41 cellular contexts compared by ENCODE assay signal in the genomic region with DNA sequence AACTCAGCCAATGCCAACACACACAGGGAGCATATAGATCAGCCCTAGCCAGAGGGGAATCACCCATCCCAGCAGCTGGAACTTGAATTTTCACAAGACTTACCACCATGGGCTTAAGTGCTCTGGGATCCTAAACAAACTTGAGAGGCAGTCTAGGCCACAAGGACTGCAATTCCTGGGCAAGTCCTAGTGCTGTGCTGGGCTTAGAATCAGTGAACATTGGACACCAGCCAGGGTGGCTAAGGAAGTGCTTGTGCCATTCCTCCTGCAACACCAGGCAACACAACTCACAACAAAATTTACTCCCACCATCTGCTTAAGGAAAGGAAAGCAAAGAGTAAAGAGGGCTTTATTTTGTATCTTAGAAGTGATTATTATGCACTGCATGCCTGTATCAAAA. TPM values are rescaled to one million over a fixed set of nuclear protein-coding genes. Genes with fewer than 3 reads are reported as not detected.
"Had no signal": no experiment of that assay in that cellular context is flagged by ENCODE, and none has a peak within 500 bp of the region (broad histone marks: within the 10 kb centered on the region; RNA-seq: fewer than 3 reads in every experiment).

No MANE protein-coding gene starts in this region.

- H3K36me3 Mint-ChIP-seq: activated naive CD4-positive, alpha-beta T cell treated with anti-CD3 and anti-CD28 coated beads, Interleukin-2, amount 10 ng/mL, durations not matched to agents 7 days and 5 days; activated naive CD8-positive, alpha-beta T cell; activated naive CD8-positive, alpha-beta T cell treated with anti-CD3 and anti-CD28 coated beads for 36 hours; activated naive CD8-positive, alpha-beta T cell treated with anti-CD3 and anti-CD28 coated beads, Interleukin-2, amount 10 ng/mL, durations not matched to agents 7 days and 5 days; brain had no signal

- H3K4me1 ChIP-seq: adrenal gland, ascending aorta, body of pancreas, breast epithelium had no signal

- DNase-seq: activated effector memory CD4-positive, alpha-beta T cell treated with anti-CD3 and anti-CD28 coated beads, Interleukin-2, amount 50 U/mL, for 16 hours; activated gamma-delta T cell; activated gamma-delta T cell treated with Interleukin-2 at 50 U/mL for 16 hours; activated naive CD4-positive, alpha-beta T cell; activated naive CD4-positive, alpha-beta T cell treated with anti-CD3 and anti-CD28 coated beads for 36 hours; activated naive CD4-positive, alpha-beta T cell treated with anti-CD3 and anti-CD28 coated beads, Interleukin-2, amount 10 ng/mL, durations not matched to agents 7 days and 5 days; activated naive CD4-positive, alpha-beta T cell treated with anti-CD3 and anti-CD28 coated beads, Interleukin-2, amount 50 U/mL, for 16 hours; activated naive CD4-positive, alpha-beta T cell treated with Interleukin-2 at 50 U/mL for 16 hours; activated naive CD8-positive, alpha-beta T cell treated with anti-CD3 and anti-CD28 coated beads for 36 hours; activated naive CD8-positive, alpha-beta T cell treated with anti-CD3 and anti-CD28 coated beads, Interleukin-2, amount 10 ng/mL, durations not matched to agents 7 days and 5 days; activated naive CD8-positive, alpha-beta T cell treated with anti-CD3 and anti-CD28 coated beads, Interleukin-2, amount 50 U/mL, for 24 hours; activated T-cell treated with anti-CD3 and anti-CD28 coated beads, Interleukin-2, amount 50 U/mL, for 1 hour; activated T-cell treated with anti-CD3 and anti-CD28 coated beads, Interleukin-2, amount 50 U/mL, for 24 hours; activated T-cell treated with anti-CD3 and anti-CD28 coated beads, Interleukin-2, amount 50 U/mL, for 4 hours; activated T-cell treated with anti-CD3 and anti-CD28 coated beads, Interleukin-2, amount 50 U/mL, for 48 hours; activated T-cell treated with anti-CD3 and anti-CD28 coated beads, Interleukin-2, amount 50 U/mL, for 72 hours; adrenal gland; amniotic stem cell; amygdala; anterior cingulate cortex; aorta; body of pancreas; brain microvascular endothelial cell; caudate nucleus; central memory CD4-positive, alpha-beta T cell; cerebellar nuclear complex had no signal

- H3K4me1 Mint-ChIP-seq: activated naive CD4-positive, alpha-beta T cell treated with anti-CD3 and anti-CD28 coated beads, Interleukin-2, amount 10 ng/mL, durations not matched to agents 7 days and 5 days; activated naive CD4-positive, alpha-beta T cell treated with anti-CD3 and anti-CD28 coated beads, Interleukin-2, amount 50 U/mL, for 24 hours; activated naive CD8-positive, alpha-beta T cell treated with anti-CD3 and anti-CD28 coated beads for 36 hours; activated naive CD8-positive, alpha-beta T cell treated with anti-CD3 and anti-CD28 coated beads, Interleukin-2, amount 10 ng/mL, durations not matched to agents 7 days and 5 days; activated naive CD8-positive, alpha-beta T cell treated with anti-CD3 and anti-CD28 coated beads, Interleukin-2, amount 50 U/mL, for 24 hours; activated T-helper 17 cell treated with anti-CD3 and anti-CD28 coated beads, Interleukin-2, amount 50 U/mL, for 72 hours; brain; central memory CD8-positive, alpha-beta T cell had no signal

- H3K27me3 Mint-ChIP-seq: brain had no signal

- ATAC-seq: activated naive CD4-positive, alpha-beta T cell treated with anti-CD3 and anti-CD28 coated beads, Interleukin-2, amount 50 U/mL, for 72 hours; activated naive CD8-positive, alpha-beta T cell treated with anti-CD3 and anti-CD28 coated beads, Interleukin-2, amount 50 U/mL, for 24 hours; activated T-cell treated with anti-CD3 and anti-CD28 coated beads, Interleukin-2, amount 50 U/mL, for 4 hours; activated T-cell treated with anti-CD3 and anti-CD28 coated beads, Interleukin-2, amount 50 U/mL, for 72 hours; activated T-helper 17 cell treated with anti-CD3 and anti-CD28 coated beads, Interleukin-2, amount 50 U/mL, for 72 hours; body of pancreas had no signal

- H3K4me3 ChIP-seq: adrenal gland, ascending aorta, body of pancreas, breast epithelium, cardiac muscle cell had no signal

- H3K27ac ChIP-seq: adrenal gland, ascending aorta, body of pancreas, brain microvascular endothelial cell, breast epithelium, cardiac muscle cell had no signal

- H3K27me3 ChIP-seq: adrenal gland, ascending aorta, body of pancreas, brain microvascular endothelial cell, breast epithelium, cardiac muscle cell had no signal

- H3K36me3 ChIP-seq: adrenal gland, ascending aorta, brain microvascular endothelial cell, breast epithelium, cardiac muscle cell had no signal

- H3K27ac Mint-ChIP-seq: activated naive CD4-positive, alpha-beta T cell treated with anti-CD3 and anti-CD28 coated beads for 36 hours; activated naive CD4-positive, alpha-beta T cell treated with anti-CD3 and anti-CD28 coated beads, Interleukin-2, amount 10 ng/mL, durations not matched to agents 7 days and 5 days; activated naive CD4-positive, alpha-beta T cell treated with anti-CD3 and anti-CD28 coated beads, Interleukin-2, amount 50 U/mL, for 24 hours; activated naive CD4-positive, alpha-beta T cell treated with anti-CD3 and anti-CD28 coated beads, Interleukin-2, amount 50 U/mL, for 72 hours; activated naive CD8-positive, alpha-beta T cell; activated naive CD8-positive, alpha-beta T cell treated with anti-CD3 and anti-CD28 coated beads for 36 hours; activated naive CD8-positive, alpha-beta T cell treated with anti-CD3 and anti-CD28 coated beads, Interleukin-2, amount 10 ng/mL, durations not matched to agents 7 days and 5 days; activated naive CD8-positive, alpha-beta T cell treated with anti-CD3 and anti-CD28 coated beads, Interleukin-2, amount 50 U/mL, for 24 hours; activated T-cell treated with anti-CD3 and anti-CD28 coated beads, Interleukin-2, amount 50 U/mL, for 24 hours; activated T-cell treated with anti-CD3 and anti-CD28 coated beads, Interleukin-2, amount 50 U/mL, for 72 hours; activated T-helper 1 cell treated with anti-CD3 and anti-CD28 coated beads, Interleukin-12 subunit alpha, Interleukin-12 subunit beta, Interleukin-2, Interleukin-4 antibody, amounts not matched to agents 30 ng/mL and 10 ng/mL and 1 ng/mL, durations not matched to agents 14 hours and 24 hours and 36 hours; activated T-helper 17 cell treated with anti-CD3 and anti-CD28 coated beads, Interleukin-2, amount 50 U/mL, for 72 hours; activated T-helper 2 cell treated with anti-CD3 and anti-CD28 coated beads, Interferon-gamma antibody, Interleukin-2, Interleukin-4, amounts not matched to agents 10 μg/mL and 5 μg/mL and 100 μg/mL, durations not matched to agents 14 hours and 24 hours and 36 hours; brain had no signal

- H3K4me3 Mint-ChIP-seq: activated naive CD4-positive, alpha-beta T cell treated with anti-CD3 and anti-CD28 coated beads for 36 hours; activated naive CD4-positive, alpha-beta T cell treated with anti-CD3 and anti-CD28 coated beads, Interleukin-2, amount 10 ng/mL, durations not matched to agents 7 days and 5 days; activated naive CD4-positive, alpha-beta T cell treated with anti-CD3 and anti-CD28 coated beads, Interleukin-2, amount 50 U/mL, for 24 hours; activated naive CD8-positive, alpha-beta T cell; activated naive CD8-positive, alpha-beta T cell treated with anti-CD3 and anti-CD28 coated beads for 36 hours; activated naive CD8-positive, alpha-beta T cell treated with anti-CD3 and anti-CD28 coated beads, Interleukin-2, amount 10 ng/mL, durations not matched to agents 7 days and 5 days; activated naive CD8-positive, alpha-beta T cell treated with anti-CD3 and anti-CD28 coated beads, Interleukin-2, amount 50 U/mL, for 24 hours; activated T-cell treated with anti-CD3 and anti-CD28 coated beads, Interleukin-2, amount 50 U/mL, for 24 hours; activated T-cell treated with anti-CD3 and anti-CD28 coated beads, Interleukin-2, amount 50 U/mL, for 4 hours; activated T-cell treated with anti-CD3 and anti-CD28 coated beads, Interleukin-2, amount 50 U/mL, for 72 hours; activated T-helper 1 cell treated with anti-CD3 and anti-CD28 coated beads, Interleukin-12 subunit alpha, Interleukin-12 subunit beta, Interleukin-2, Interleukin-4 antibody, amounts not matched to agents 30 ng/mL and 10 ng/mL and 1 ng/mL, durations not matched to agents 14 hours and 24 hours and 36 hours; activated T-helper 17 cell treated with anti-CD3 and anti-CD28 coated beads, Interleukin-2, amount 50 U/mL, for 72 hours; brain; central memory CD8-positive, alpha-beta T cell had no signal

RNA-seq across cellular contexts. Expression of a gene that starts 38.9 kb away (rescaled TPM):
- total RNA-seq: activated naive CD4-positive, alpha-beta T cell treated with anti-CD3 and anti-CD28 coated beads for 36 hours; activated naive CD4-positive, alpha-beta T cell treated with anti-CD3 and anti-CD28 coated beads, Interleukin-2, amount 50 U/mL, for 72 hours; activated naive CD8-positive, alpha-beta T cell treated with anti-CD3 and anti-CD28 coated beads for 36 hours; activated naive CD8-positive, alpha-beta T cell treated with anti-CD3 and anti-CD28 coated beads, Interleukin-2, amount 10 ng/mL, durations not matched to agents 7 days and 5 days; activated T-cell treated with anti-CD3 and anti-CD28 coated beads, Interleukin-2, amount 50 U/mL, for 4 hours; activated T-cell treated with anti-CD3 and anti-CD28 coated beads, Interleukin-2, amount 50 U/mL, for 72 hours; activated T-helper 1 cell treated with anti-CD3 and anti-CD28 coated beads, Interleukin-12 subunit alpha, Interleukin-12 subunit beta, Interleukin-2, Interleukin-4 antibody, amounts not matched to agents 30 ng/mL and 10 ng/mL and 1 ng/mL, durations not matched to agents 14 hours and 24 hours and 36 hours; activated T-helper 17 cell treated with anti-CD3 and anti-CD28 coated beads, Interleukin-2, amount 50 U/mL, for 72 hours; activated T-helper 2 cell treated with anti-CD3 and anti-CD28 coated beads, Interferon-gamma antibody, Interleukin-2, Interleukin-4, amounts not matched to agents 10 μg/mL and 5 μg/mL and 100 μg/mL, durations not matched to agents 14 hours and 24 hours and 36 hours; aorta; ascending aorta; astrocyte; bronchial epithelial cell; cardiac septum; chondrocyte had no signal
